ENCODE assay signal across 15 cellular contexts in the genomic region with DNA sequence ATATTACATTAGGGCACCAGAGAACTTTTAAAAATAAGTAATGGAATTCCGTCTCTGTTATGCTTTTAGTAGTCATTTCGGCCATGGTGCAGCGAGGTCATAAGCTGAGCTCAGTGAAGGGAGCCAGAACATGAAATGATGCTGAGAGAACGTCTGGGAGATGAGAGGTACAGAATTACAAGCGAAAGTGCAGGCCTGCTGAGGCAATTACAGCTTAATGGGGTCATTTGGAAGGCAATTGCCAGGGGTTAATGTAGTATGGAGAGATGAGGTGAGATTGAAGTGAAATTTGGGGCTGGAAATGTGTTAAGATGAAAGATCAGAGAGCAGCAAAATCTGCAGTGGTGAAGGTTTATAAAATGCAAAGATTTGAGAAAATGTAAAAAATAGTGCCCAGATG.
DNase-seq lines count a peak whose midpoint lies in the region; ATAC-seq, FAIRE-seq and TF ChIP-seq lines count a peak whose summit lies in the region.
"Had no signal": no experiment of that assay in that cellular context is flagged by ENCODE, and none has a peak within 500 bp of the region (broad histone marks: within the 10 kb centered on the region; RNA-seq: fewer than 3 reads in every experiment).

No MANE protein-coding gene starts in this region.

- H3K9ac ChIP-seq in astrocyte (ENCODE audit: low read length), result no peak overlapping the region
- H3K9ac ChIP-seq in kidney (ENCODE audit: low read length in 2 of 2), result no peak overlapping the region

- TF ChIP-seq CTCF in astrocyte (IDR thresholded peaks at IDR 0.05; ENCODE audit: insufficient read depth, low read depth, low read length) (no peak), kidney (IDR thresholded peaks at IDR 0.05; ENCODE audit: borderline replicate concordance, extremely low read depth, insufficient read depth) (no peak)

- H3K4me2 ChIP-seq in astrocyte (ENCODE audit: low read length), result peak overlapping the region; percentile 22

- no peaks in the 10 kb centered on the region for H3K27me3 ChIP-seq in astrocyte (ENCODE audit: insufficient read depth, low read length)
- no peaks in the 10 kb centered on the region for H3K27me3 ChIP-seq in effector memory CD4-positive, alpha-beta T cell (replicated peaks; ENCODE audit: control insufficient read depth, insufficient read depth, low read length, poor library complexity, severe bottlenecking)
- H3K27me3 ChIP-seq: neutrophil, stomach had no signal

- no peak overlapping the region for H3K4me3 Mint-ChIP-seq in astrocyte (ENCODE audit: unreplicated experiment)
- no peak overlapping the region for H3K4me3 Mint-ChIP-seq in stimulated activated memory B cell treated with anti-CD40 and anti-IgM and Interleukin-4, amounts not matched to agents 10 μg/mL and 1 μg/mL and 100 μg/mL, for 72 hours
- H3K4me3 Mint-ChIP-seq: B cell had no signal

- peaks cover 95% of the 10 kb centered on the region for H3K79me2 ChIP-seq in astrocyte (ENCODE audit: insufficient read depth, low read length)

- no peaks in the 10 kb centered on the region for H3K4me1 ChIP-seq in astrocyte (ENCODE audit: insufficient read depth, low read length)
- H3K4me1 ChIP-seq in effector memory CD4-positive, alpha-beta T cell (ENCODE audit: control insufficient read depth, insufficient read depth, low read length, poor library complexity, severe bottlenecking), result no peaks in the 10 kb centered on the region
- no peaks in the 10 kb centered on the region for H3K4me1 ChIP-seq in kidney (ENCODE audit: control insufficient read depth in 1 of 2, insufficient read depth in 1 of 2, low read depth in 1 of 2, low read length in 2 of 2)

- peaks cover 2% of the 10 kb centered on the region for H3K36me3 Mint-ChIP-seq in astrocyte (ENCODE audit: low read depth, unreplicated experiment)
- peaks cover 15% of the 10 kb centered on the region for H3K36me3 Mint-ChIP-seq in stimulated activated memory B cell treated with anti-CD40 and anti-IgM and Interleukin-4, amounts not matched to agents 10 μg/mL and 1 μg/mL and 100 μg/mL, for 72 hours

- H4K20me1 ChIP-seq in astrocyte (ENCODE audit: insufficient read depth, low read length), result peaks cover 11% of the 10 kb centered on the region

- H3K4me1 Mint-ChIP-seq in astrocyte (ENCODE audit: low read depth, unreplicated experiment), result peaks cover 20% of the 10 kb centered on the region
- H3K4me1 Mint-ChIP-seq in stimulated activated memory B cell treated with anti-CD40 and anti-IgM and Interleukin-4, amounts not matched to agents 10 μg/mL and 1 μg/mL and 100 μg/mL, for 72 hours, result peaks cover 47% of the 10 kb centered on the region

- ATAC-seq in stimulated activated memory B cell treated with anti-CD40 and anti-IgM and Interleukin-4, amounts not matched to agents 10 μg/mL and 1 μg/mL and 100 μg/mL, for 72 hours, result no peak

- DNase-seq in DMS114 treated with DMSO at 0.1 percent for 48 hours (lab: John Stamatoyannopoulos, UW; ENCODE audit: unreplicated experiment) (peak; percentile 75), NCI-H146 (lab: John Stamatoyannopoulos, UW) (peak; percentile 63), astrocyte (ENCODE audit: low read depth) (peak; percentile 45), kidney tubule cell (ENCODE audit: low spot score) (peak; percentile 17), MV-4-11 (lab: John Stamatoyannopoulos, UW) (no peak), kidney (no peak)
- DNase-seq in effector memory CD4-positive, alpha-beta T cell, result no peak
- DNase-seq: activated CD8-positive, alpha-beta memory T cell treated with anti-CD3 and anti-CD28 coated beads, Interleukin-2, amount 50 U/mL, for 48 hours; anterior cingulate cortex; OCI-M1; stomach; T1000 had no signal

- FAIRE-seq in astrocyte (lab: Jason Lieb, UNC) (no peak), kidney (lab: Jason Lieb, UNC) (no peak)

- intact Hi-C loops in kidney (cut with DNase I), result no loop called here

- no peak overlapping the region for H3K27ac ChIP-seq in astrocyte (ENCODE audit: low read depth, low read length)
- no peak overlapping the region for H3K27ac ChIP-seq in effector memory CD4-positive, alpha-beta T cell (ENCODE audit: insufficient read depth, low read length, poor library complexity, severe bottlenecking)
- no peak overlapping the region for H3K27ac ChIP-seq in kidney (ENCODE audit: low read depth in 2 of 2, low read length in 2 of 2)
- H3K27ac ChIP-seq: neutrophil had no signal

- H3K27me3 Mint-ChIP-seq in astrocyte (ENCODE audit: low read depth, unreplicated experiment), result no peaks in the 10 kb centered on the region
- no peaks in the 10 kb centered on the region for H3K27me3 Mint-ChIP-seq in stimulated activated memory B cell treated with anti-CD40 and anti-IgM and Interleukin-4, amounts not matched to agents 10 μg/mL and 1 μg/mL and 100 μg/mL, for 72 hours
- H3K27me3 Mint-ChIP-seq: B cell had no signal

- no peak overlapping the region for H3K27ac Mint-ChIP-seq in astrocyte (ENCODE audit: unreplicated experiment)
- H3K27ac Mint-ChIP-seq in stimulated activated memory B cell treated with anti-CD40 and anti-IgM and Interleukin-4, amounts not matched to agents 10 μg/mL and 1 μg/mL and 100 μg/mL, for 72 hours, result no peak overlapping the region
- H3K27ac Mint-ChIP-seq: B cell had no signal

- no peaks in the 10 kb centered on the region for H3K9me3 ChIP-seq in astrocyte (ENCODE audit: insufficient read depth, low read depth, low read length)
- no peaks in the 10 kb centered on the region for H3K9me3 ChIP-seq in effector memory CD4-positive, alpha-beta T cell (ENCODE audit: control insufficient read depth, low read length)
- no peaks in the 10 kb centered on the region for H3K9me3 ChIP-seq in kidney (ENCODE audit: control insufficient read depth in 1 of 2, low read length in 2 of 2)
- H3K9me3 ChIP-seq: neutrophil, stomach had no signal

- H3K4me3 ChIP-seq in astrocyte (ENCODE audit: insufficient read depth, low read depth, low read length) (no peak overlapping the region), kidney (ENCODE audit: low read length in 2 of 2) (no peak overlapping the region)
- no peak overlapping the region for H3K4me3 ChIP-seq in effector memory CD4-positive, alpha-beta T cell (ENCODE audit: insufficient read depth, low read depth, low read length, poor library complexity, severe bottlenecking)
- H3K4me3 ChIP-seq: stomach had no signal

- H3K9me3 Mint-ChIP-seq in astrocyte (ENCODE audit: unreplicated experiment), result no peaks in the 10 kb centered on the region
- no peaks in the 10 kb centered on the region for H3K9me3 Mint-ChIP-seq in stimulated activated memory B cell treated with anti-CD40 and anti-IgM and Interleukin-4, amounts not matched to agents 10 μg/mL and 1 μg/mL and 100 μg/mL, for 72 hours

- H2AFZ ChIP-seq in astrocyte (ENCODE audit: low read depth, low read length), result no peak overlapping the region

- H3K36me3 ChIP-seq in astrocyte (ENCODE audit: insufficient read depth, low read length) (no peaks in the 10 kb centered on the region), kidney (ENCODE audit: control insufficient read depth in 1 of 2, insufficient read depth in 2 of 2, low read length in 2 of 2) (no peaks in the 10 kb centered on the region)
- no peaks in the 10 kb centered on the region for H3K36me3 ChIP-seq in effector memory CD4-positive, alpha-beta T cell (ENCODE audit: control insufficient read depth, insufficient read depth, low read length)
- H3K36me3 ChIP-seq: neutrophil, stomach had no signal

Comparison
In these comparisons a context has a peak if more than half of its experiments do, and no peak if none do; other contexts are left out.
1. DNase-seq: peak in DMS114 treated with DMSO at 0.1 percent for 48 hours (single experiment), NCI-H146 (single experiment), astrocyte (single experiment) and kidney tubule cell (single experiment); none in effector memory CD4-positive, alpha-beta T cell (0 of 3), MV-4-11 (single experiment) and kidney (single experiment).